ENCODE assay signal across 24 cellular contexts in genomic region chr20:63323298-63323820, GRCh38. TPM values are rescaled to one million over a fixed set of nuclear protein-coding genes. Genes with fewer than 3 reads are reported as not detected.
A peak's percentile ranks its signal among the peaks of the same experiment; 100 is the strongest.
DNase-seq lines count a peak whose midpoint lies in the region; ATAC-seq and TF ChIP-seq lines count a peak whose summit lies in the region.
"Had no signal": no experiment of that assay in that cellular context is flagged by ENCODE, and none has a peak within 500 bp of the region (broad histone marks: within the 10 kb centered on the region; RNA-seq: fewer than 3 reads in every experiment).

No MANE protein-coding gene starts in this region.

- no peak overlapping the region for H3K4me2 ChIP-seq in PC-3 (ENCODE audit: low read length)

- H3K79me2 ChIP-seq in PC-3 (ENCODE audit: low read length), result no peaks in the 10 kb centered on the region

- H3K4me1 ChIP-seq in cardiac muscle cell (ENCODE audit: low read depth), result no peaks in the 10 kb centered on the region
- peaks cover 0 to 25% of the 10 kb centered on the region in 2 donors for H3K4me1 ChIP-seq in right atrium auricular region
- no peaks in the 10 kb centered on the region for H3K4me1 ChIP-seq in PC-3 (ENCODE audit: insufficient read depth, low read length)
- H3K4me1 ChIP-seq in gastroesophageal sphincter, result peaks cover 0 to 8% (median 0%) of the 10 kb centered on the region in 3 donors
- H3K4me1 ChIP-seq: SJCRH30 had no signal

- no peak overlapping the region for H3K9ac ChIP-seq in PC-3 (ENCODE audit: low read length)

- H3K36me3 ChIP-seq in cardiac muscle cell (no peaks in the 10 kb centered on the region), right atrium auricular region (no peaks in the 10 kb centered on the region), PC-3 (ENCODE audit: low read depth, low read length) (no peaks in the 10 kb centered on the region), gastroesophageal sphincter (no peaks in the 10 kb centered on the region)
- H3K36me3 ChIP-seq: SJCRH30, spleen had no signal

- no peaks in the 10 kb centered on the region for H3K9me3 ChIP-seq in cardiac muscle cell (ENCODE audit: low read depth)
- no peaks in the 10 kb centered on the region for H3K9me3 ChIP-seq in right atrium auricular region
- no peaks in the 10 kb centered on the region for H3K9me3 ChIP-seq in PC-3 (ENCODE audit: low read length)
- no peaks in the 10 kb centered on the region for H3K9me3 ChIP-seq in gastroesophageal sphincter

- CTCF ChIA-PET in PC-3 (lab: Charles Lee), result no interaction called here

- H3K27ac ChIP-seq in cardiac muscle cell (no peak overlapping the region), right atrium auricular region (no peak overlapping the region), PC-3 (ENCODE audit: low read length) (no peak overlapping the region), gastroesophageal sphincter (no peak overlapping the region)
- H3K27ac ChIP-seq: SJCRH30, spleen had no signal

- H3K9me2 ChIP-seq in PC-3 (replicated peaks; ENCODE audit: low read length), result no peaks in the 10 kb centered on the region

- TF ChIP-seq POLR2A in gastroesophageal sphincter (IDR thresholded peaks at IDR 0.05), result no peak

- BruUV-seq in PC-3 (replicated peaks; lab: Mats Ljungman, UMichigan), result no TSS peak

- intact Hi-C loops in PC-3 (cut with micrococcal nuclease), result no loop called here

- WGBS in gastroesophageal sphincter (ENCODE audit: low coverage in 1 of 2), 2 donors, result 58 to 68% methylated on average over 11 to 16 of the region's 17 CpGs

- no peaks in the 10 kb centered on the region for H3F3A ChIP-seq in PC-3 (ENCODE audit: low read length, unreplicated experiment)

- DNase-seq in cardiac muscle cell (ENCODE audit: low read depth in 1 of 2, low spot score in 1 of 2) (no peak), right atrium auricular region (ENCODE audit: low spot score) (no peak), PC-3 (no peak), fibroblast of mammary gland (ENCODE audit: low read depth) (no peak), SW 1271 (lab: John Stamatoyannopoulos, UW) (no peak)
- DNase-seq: activated T-cell treated with anti-CD3 and anti-CD28 coated beads, Interleukin-2, amount 50 U/mL, for 72 hours; foreskin melanocyte; KBM-7; NCI-H2081; NCI-H524; nephron progenitor cell; SJCRH30; spleen had no signal

- ATAC-seq in PC-3, result no peak
- no peak for ATAC-seq in HG03342 (IDR thresholded peaks at IDR 0.05; ENCODE audit: unreplicated experiment)
- ATAC-seq in gastroesophageal sphincter, result no peak
- ATAC-seq in GM19324 (IDR thresholded peaks at IDR 0.05; ENCODE audit: low FRiP score, unreplicated experiment), result no peak
- ATAC-seq: activated CD4-positive, CD25-positive, alpha-beta regulatory T cell treated with anti-CD3 and anti-CD28 coated beads, Interleukin-2, amount 50 U/mL, for 24 hours; activated T-cell treated with anti-CD3 and anti-CD28 coated beads, Interleukin-2, amount 50 U/mL, for 72 hours had no signal

- H2AFZ ChIP-seq in PC-3 (ENCODE audit: low read length), result no peak overlapping the region

- TF ChIP-seq CTCF in cardiac muscle cell (IDR thresholded peaks at IDR 0.05; ENCODE audit: low read depth, low read length) (peak; percentile 24), right atrium auricular region (IDR thresholded peaks at IDR 0.05) (no peak), PC-3 (conservative IDR thresholded peaks at IDR 0.05; ENCODE audit: low read depth, low read length) (0 out of 2 replicates have a peak, but pooled peaks have one; percentile 12), fibroblast of mammary gland (conservative IDR thresholded peaks at IDR 0.05; ENCODE audit: control insufficient read depth, insufficient read depth, low read depth, low read length) (peak; percentile 24), gastroesophageal sphincter (IDR thresholded peaks at IDR 0.05) (no peak)

- POLR2A ChIA-PET in PC-3 (lab: Charles Lee; ENCODE audit: unreplicated experiment), result no interaction called here

- no peak for TF ChIP-seq EP300 in gastroesophageal sphincter (IDR thresholded peaks at IDR 0.05)

- H3K4me3 ChIP-seq in cardiac muscle cell (no peak overlapping the region), right atrium auricular region (no peak overlapping the region), PC-3 (ENCODE audit: low read length) (no peak overlapping the region), fibroblast of mammary gland (ENCODE audit: control insufficient read depth, low read depth, low read length) (no peak overlapping the region), gastroesophageal sphincter (no peak overlapping the region)
- H3K4me3 ChIP-seq: SJCRH30, spleen had no signal

- H3K27me3 ChIP-seq in cardiac muscle cell, result peaks cover 5% of the 10 kb centered on the region
- H3K27me3 ChIP-seq in right atrium auricular region, result no peaks in the 10 kb centered on the region
- peaks cover 20% of the 10 kb centered on the region; the same call in 1 of the 2 replicates for H3K27me3 ChIP-seq in PC-3 (ENCODE audit: low read length)
- peaks cover 89% of the 10 kb centered on the region for H3K27me3 ChIP-seq in gastroesophageal sphincter

- H4K20me1 ChIP-seq in PC-3 (ENCODE audit: low read length), result no peaks in the 10 kb centered on the region

RNA-seq across cellular contexts. Expression of gene COL20A1, which starts 30.4 kb away (rescaled TPM):
- total RNA-seq in cardiac muscle cell (0.85 TPM in 1 of 2 replicates, not detected in the other), right atrium auricular region (not detected), PC-3 (2014; rRNA removed) (not detected in 2 replicates), gastroesophageal sphincter (not detected)
- polyA plus RNA-seq in cardiac muscle cell, result 1.4 TPM in 1 of 2 replicates, not detected in the other
- total RNA-seq: activated CD8-positive, alpha-beta memory T cell treated with anti-CD3 and anti-CD28 coated beads for 36 hours; endothelial cell of umbilical vein; pulmonary artery endothelial cell; SJCRH30; subcutaneous adipose tissue had no signal
- polyA plus RNA-seq: CD8-positive, alpha-beta memory T cell; endothelial cell of umbilical vein; urinary bladder had no signal

RNA-seq across cellular contexts. Expression of gene CHRNA4, which starts 37.8 kb away (rescaled TPM):
- total RNA-seq in cardiac muscle cell (0.11 and 0.15 TPM in 2 replicates), right atrium auricular region (not detected), PC-3 (2014; rRNA removed) (not detected in 2 replicates), gastroesophageal sphincter (not detected)
- polyA plus RNA-seq in cardiac muscle cell, result not detected in 2 replicates
- total RNA-seq: activated CD8-positive, alpha-beta memory T cell treated with anti-CD3 and anti-CD28 coated beads for 36 hours; activated T-cell treated with anti-CD3 and anti-CD28 coated beads, Interleukin-2, amount 50 U/mL, for 72 hours; CD8-positive, alpha-beta memory T cell; Daoy; endothelial cell of umbilical vein; pulmonary artery endothelial cell; subcutaneous adipose tissue had no signal
- polyA plus RNA-seq: CD8-positive, alpha-beta memory T cell; endothelial cell of umbilical vein; urinary bladder had no signal

RNA-seq across cellular contexts. Expression of gene ARFGAP1, which starts 50.7 kb away (rescaled TPM):
- 63.2 and 96.5 TPM in 2 replicates for total RNA-seq in cardiac muscle cell
- 85.3 and 94.5 TPM in 2 replicates for polyA plus RNA-seq in cardiac muscle cell
- 10 to 100 TPM; 19.1 to 20.7 TPM for total RNA-seq in right atrium auricular region
- 75.6 and 92.0 TPM in 2 replicates for total RNA-seq in PC-3 (2014; rRNA removed)
- 10 to 100 TPM; 35.0 to 50.1 (median 45.2) TPM for total RNA-seq in gastroesophageal sphincter

Comparison
In these comparisons a context has a peak if more than half of its experiments do, and no peak if none do; other contexts are left out.
1. CTCF ChIP-seq: peak in cardiac muscle cell (single experiment), PC-3 (single experiment) and fibroblast of mammary gland (single experiment); none in right atrium auricular region (0 of 2) and gastroesophageal sphincter (0 of 4).